Comparison of ENCODE assay signal across 9 cellular contexts in genomic region chr13:60226507-60226906, GRCh38.
DNase-seq lines count a peak whose midpoint lies in the region; ATAC-seq and TF ChIP-seq lines count a peak whose summit lies in the region.
"Had no signal": no experiment of that assay in that cellular context is flagged by ENCODE, and none has a peak within 500 bp of the region (broad histone marks: within the 10 kb centered on the region; RNA-seq: fewer than 3 reads in every experiment).

No MANE protein-coding gene starts in this region.

- ATAC-seq in esophagus mucosa: peak; percentile 53
- ATAC-seq: activated T-helper 17 cell treated with anti-CD3 and anti-CD28 coated beads, Interleukin-2, amount 50 U/mL, for 72 hours had no signal

- H3K9me3 ChIP-seq in breast epithelium: no peaks in the 10 kb centered on the region
- no peaks in the 10 kb centered on the region for H3K9me3 ChIP-seq in testis

- H3K4me3 Mint-ChIP-seq in MCF 10A (ENCODE audit: unreplicated experiment): no peak overlapping the region
- H3K4me3 Mint-ChIP-seq: activated T-helper 17 cell treated with anti-CD3 and anti-CD28 coated beads, Interleukin-2, amount 50 U/mL, for 72 hours had no signal

- TF ChIP-seq POLR2A in breast epithelium (IDR thresholded peaks at IDR 0.05) (no peak), testis (IDR thresholded peaks at IDR 0.05) (no peak)

- TF ChIP-seq CTCF in MCF 10A (IDR thresholded peaks at IDR 0.05; ENCODE audit: unreplicated experiment) (peak; percentile 47), breast epithelium (IDR thresholded peaks at IDR 0.05) (no peak), testis (IDR thresholded peaks at IDR 0.05) (no peak)

- H3K4me1 ChIP-seq in breast epithelium (no peaks in the 10 kb centered on the region), testis (no peaks in the 10 kb centered on the region)

- no peaks in the 10 kb centered on the region for H3K27me3 ChIP-seq in breast epithelium
- H3K27me3 ChIP-seq in testis: no peaks in the 10 kb centered on the region

- no peaks in the 10 kb centered on the region for H3K9me3 Mint-ChIP-seq in MCF 10A (ENCODE audit: unreplicated experiment)
- H3K9me3 Mint-ChIP-seq: activated T-helper 17 cell treated with anti-CD3 and anti-CD28 coated beads, Interleukin-2, amount 50 U/mL, for 72 hours had no signal

- no peaks in the 10 kb centered on the region for H3K4me1 Mint-ChIP-seq in MCF 10A (ENCODE audit: insufficient read depth, unreplicated experiment)
- H3K4me1 Mint-ChIP-seq: activated T-helper 17 cell treated with anti-CD3 and anti-CD28 coated beads, Interleukin-2, amount 50 U/mL, for 72 hours had no signal

- DNase-seq in MCF 10A (ENCODE audit: unreplicated experiment) (peak; percentile 33), breast epithelium (ENCODE audit: low spot score in 2 of 2) (no peak), NCI-H82 (lab: John Stamatoyannopoulos, UW) (peak; percentile 96), testis (peak; percentile 16), T-helper 1 cell (no peak), epidermal melanocyte (ENCODE audit: insufficient read length, low spot score) (no peak), NOMO-1 treated with dmso at 0.1 percent for 144 hours (lab: John Stamatoyannopoulos, UW; ENCODE audit: unreplicated experiment) (no peak)

- no peaks in the 10 kb centered on the region for H3K36me3 ChIP-seq in breast epithelium
- no peaks in the 10 kb centered on the region for H3K36me3 ChIP-seq in testis (ENCODE audit: low read depth, missing control alignments)

- 48 to 62% methylated on average over 3 of the region's 3 CpGs for WGBS in testis, 2 donors

- CTCF ChIA-PET in MCF 10A (lab: Yijun Ruan, JAX): interaction anchor here (0.6 to 3.2 kb wide), 8 partner anchors 17 to 980 kb away, joined by 3 to 23 read pairs (median 4); no protein-coding TSS in a partner anchor

- H3K27me3 Mint-ChIP-seq in MCF 10A (ENCODE audit: insufficient read depth, unreplicated experiment): peaks cover 24% of the 10 kb centered on the region

- no TSS peak for BruUV-seq in MCF 10A (replicated peaks; lab: Mats Ljungman, UMichigan)

- POLR2A ChIA-PET in MCF 10A (lab: Yijun Ruan, JAX): no interaction called here

- no peak overlapping the region for H3K27ac ChIP-seq in breast epithelium
- no peak overlapping the region for H3K27ac ChIP-seq in testis

- intact Hi-C loops in MCF 10A (cut with micrococcal nuclease): loop anchor here (5.0 kb wide), 1 partner anchor 544 kb away; no protein-coding TSS in a partner anchor
- intact Hi-C loops in breast epithelium (cut with DNase I; ENCODE audit: low total_unique reads): no loop called here
- intact Hi-C loops in testis (cut with DNase I; ENCODE audit: low total_unique reads): no loop called here

- H3K36me3 Mint-ChIP-seq in MCF 10A (ENCODE audit: insufficient read depth, unreplicated experiment): no peaks in the 10 kb centered on the region

- H3K27ac Mint-ChIP-seq in MCF 10A (ENCODE audit: low read depth, unreplicated experiment): no peak overlapping the region
- H3K27ac Mint-ChIP-seq: activated T-helper 17 cell treated with anti-CD3 and anti-CD28 coated beads, Interleukin-2, amount 50 U/mL, for 72 hours had no signal

- H3K4me3 ChIP-seq in breast epithelium (no peak overlapping the region), testis (no peak overlapping the region)

Comparison
In these comparisons a context has a peak if more than half of its experiments do, and no peak if none do; other contexts are left out.
1. DNase-seq: peak in MCF 10A (single experiment), NCI-H82 (single experiment) and testis (single experiment); none in breast epithelium (0 of 2), T-helper 1 cell (0 of 5), epidermal melanocyte (single experiment) and NOMO-1 treated with dmso at 0.1 percent for 144 hours (single experiment).